29 cellular contexts compared by ENCODE assay signal in the genomic region with DNA sequence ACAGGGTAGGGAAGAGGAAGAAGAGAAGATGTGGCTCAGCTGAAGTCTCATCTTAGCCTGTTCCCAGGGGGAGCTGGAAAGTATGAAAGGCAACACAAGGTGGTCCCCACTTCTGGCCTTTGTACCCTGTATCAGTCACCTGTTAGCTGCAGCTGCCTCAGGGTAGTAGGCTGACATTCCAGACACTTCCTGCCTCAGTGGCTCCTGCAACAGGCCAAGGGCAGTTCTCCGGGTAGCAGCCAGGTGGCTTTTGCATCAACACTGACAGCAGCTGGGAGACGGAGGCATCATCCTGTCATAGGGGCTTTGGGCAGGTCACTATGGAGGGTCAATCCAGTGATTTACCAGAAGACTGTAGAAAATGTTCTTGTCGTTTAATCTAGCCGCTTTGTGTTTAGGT.
DNase-seq lines count a peak whose midpoint lies in the region; ATAC-seq, FAIRE-seq and TF ChIP-seq lines count a peak whose summit lies in the region.
"Had no signal": no experiment of that assay in that cellular context is flagged by ENCODE, and none has a peak within 500 bp of the region (broad histone marks: within the 10 kb centered on the region; RNA-seq: fewer than 3 reads in every experiment).

No MANE protein-coding gene starts in this region.

- H2BK5ac ChIP-seq in mesendoderm (ENCODE audit: low read length), result no peak overlapping the region

- H3K79me2 ChIP-seq in mesendoderm (ENCODE audit: control insufficient read depth, insufficient read depth, low read length), result no peaks in the 10 kb centered on the region

- H3K79me1 ChIP-seq in mesendoderm (ENCODE audit: low read length), result no peaks in the 10 kb centered on the region

- intact Hi-C loops in natural killer cell (cut with micrococcal nuclease), result no loop called here
- intact Hi-C loops in pancreas (cut with DNase I), result no loop called here

- no peak overlapping the region for H3K9ac ChIP-seq in mesendoderm (ENCODE audit: low read length)
- H3K9ac ChIP-seq: KMS-11 had no signal

- H3K4me3 ChIP-seq in mesendoderm (ENCODE audit: low read length) (no peak overlapping the region), pancreas (no peak overlapping the region)
- H3K4me3 ChIP-seq: mucosa of descending colon, right lobe of liver had no signal

- no peak overlapping the region for H2AK5ac ChIP-seq in mesendoderm (ENCODE audit: low read length)

- H2BK120ac ChIP-seq in mesendoderm (ENCODE audit: low read depth, low read length), result no peak overlapping the region

- peaks cover 26 to 29% of the 10 kb centered on the region in 2 donors for H3K4me1 Mint-ChIP-seq in natural killer cell treated with Interleukin-12 subunit alpha and Interleukin-12 subunit beta and Interleukin-15 and Interleukin-18, amount 100 ng/mL, for 72 hours (ENCODE audit: low read depth in 2 of 2)
- H3K4me1 Mint-ChIP-seq in natural killer cell, result peaks cover 8 to 11% of the 10 kb centered on the region in 2 donors

- no peaks in the 10 kb centered on the region for H3K9me3 ChIP-seq in pancreas
- H3K9me3 ChIP-seq: mucosa of descending colon, right lobe of liver had no signal

- no peak for ATAC-seq in natural killer cell treated with Interleukin-12 subunit alpha and Interleukin-12 subunit beta and Interleukin-15 and Interleukin-18, amount 100 ng/mL, for 72 hours
- ATAC-seq in natural killer cell (no peak), pancreas (no peak)
- ATAC-seq: activated CD8-positive, alpha-beta T cell treated with anti-CD3 and anti-CD28 coated beads for 36 hours; activated naive CD4-positive, alpha-beta T cell treated with anti-CD3 and anti-CD28 coated beads, Interleukin-2, amount 50 U/mL, for 72 hours; right lobe of liver had no signal

- DNase-seq in natural killer cell treated with Interleukin-12 subunit alpha and Interleukin-12 subunit beta and Interleukin-15 and Interleukin-18, amount 100 ng/mL, for 72 hours (ENCODE audit: low spot score), result no peak
- no peak for DNase-seq in natural killer cell
- DNase-seq in dermis blood vessel endothelial cell, result peak; percentile 13
- DNase-seq in mesendoderm, result peak; percentile 39
- DNase-seq in 8988T, result no peak
- DNase-seq in pancreas, result no peak
- no peak for DNase-seq in hypothalamus (lab: John Stamatoyannopoulos, UW)
- DNase-seq in DMS153 treated with DMSO at 0.1 percent for 48 hours (lab: John Stamatoyannopoulos, UW; ENCODE audit: unreplicated experiment), result no peak
- DNase-seq: activated CD4-positive, alpha-beta T cell treated with anti-CD3 and anti-CD28 coated beads for 1 hour; activated CD8-positive, alpha-beta T cell treated with anti-CD3 and anti-CD28 coated beads for 36 hours; anterior cingulate cortex; CD4-positive, alpha-beta T cell; central memory CD4-positive, alpha-beta T cell; mucosa of descending colon; NCI-H1417 treated with DMSO at 0.1 percent for 48 hours; NCI-H446; NCI-H82; right lobe of liver; stimulated activated CD4-positive, alpha-beta T cell treated with anti-CD3 and anti-CD28 coated beads, Interleukin-2, amount 100 ng/mL, for 48 hours; substantia nigra had no signal

- no peak overlapping the region for H3K18ac ChIP-seq in mesendoderm (ENCODE audit: low read length)

- no peaks in the 10 kb centered on the region for H3K36me3 ChIP-seq in mesendoderm (ENCODE audit: control insufficient read depth, insufficient read depth, low read length)
- H3K36me3 ChIP-seq in pancreas, result no peaks in the 10 kb centered on the region
- H3K36me3 ChIP-seq: right lobe of liver had no signal

- no peak overlapping the region for H3K56ac ChIP-seq in mesendoderm (ENCODE audit: low read length)

- TF ChIP-seq CTCF in natural killer cell (IDR thresholded peaks at IDR 0.05) (no peak), pancreas (IDR thresholded peaks at IDR 0.05) (no peak)

- H2BK15ac ChIP-seq in mesendoderm (replicated peaks; ENCODE audit: low read depth), result no peak overlapping the region

- WGBS in mesendoderm (ENCODE audit: extremely low coverage, insufficient coverage, low lambda C conversion rate), result no CpG with 5 or more reads among the region's 4 CpGs
- WGBS in pancreas, 2 donors, result 71 to 88% methylated on average over 4 of the region's 4 CpGs

- H3K27ac ChIP-seq in mesendoderm (ENCODE audit: low read depth, low read length) (no peak overlapping the region), pancreas (no peak overlapping the region)
- H3K27ac ChIP-seq: KMS-11, right lobe of liver, RWPE1 had no signal

- no peak overlapping the region for H4K8ac ChIP-seq in mesendoderm (ENCODE audit: low read depth, low read length)

- no peak overlapping the region for H3K23ac ChIP-seq in mesendoderm (ENCODE audit: low read length)

- H3K4me2 ChIP-seq in mesendoderm (ENCODE audit: low read length), result no peak overlapping the region
- H3K4me2 ChIP-seq: KMS-11 had no signal

- H3K36me3 Mint-ChIP-seq in natural killer cell treated with Interleukin-12 subunit alpha and Interleukin-12 subunit beta and Interleukin-15 and Interleukin-18, amount 100 ng/mL, for 72 hours, result peaks cover 5% of the 10 kb centered on the region
- no peaks in the 10 kb centered on the region for H3K36me3 Mint-ChIP-seq in natural killer cell

- peak overlapping the region; percentile 11 to 29 for H3K27ac Mint-ChIP-seq in natural killer cell treated with Interleukin-12 subunit alpha and Interleukin-12 subunit beta and Interleukin-15 and Interleukin-18, amount 100 ng/mL, for 72 hours
- no peak overlapping the region for H3K27ac Mint-ChIP-seq in natural killer cell
- H3K27ac Mint-ChIP-seq: activated CD8-positive, alpha-beta T cell treated with anti-CD3 and anti-CD28 coated beads for 36 hours; activated naive CD4-positive, alpha-beta T cell treated with anti-CD3 and anti-CD28 coated beads, Interleukin-2, amount 50 U/mL, for 72 hours; CD4-positive, alpha-beta T cell; dendritic cell treated with granulocyte-macrophage colony-stimulating factor and Interleukin-4, amounts not matched to agents 40 ng/mL and 50 ng/mL, for 4 days; progenitor cell of endocrine pancreas had no signal

- no peak overlapping the region for H3K4ac ChIP-seq in mesendoderm (ENCODE audit: low read depth, low read length)

- H3K27me3 ChIP-seq in mesendoderm (ENCODE audit: insufficient read depth, low read length, poor library complexity) (no peaks in the 10 kb centered on the region), pancreas (no peaks in the 10 kb centered on the region)
- H3K27me3 ChIP-seq: right lobe of liver had no signal

- H3K4me1 ChIP-seq in mesendoderm (ENCODE audit: control insufficient read depth, low read depth, low read length), result no peaks in the 10 kb centered on the region
- no peaks in the 10 kb centered on the region for H3K4me1 ChIP-seq in pancreas
- H3K4me1 ChIP-seq: right lobe of liver had no signal

- H3K9me3 Mint-ChIP-seq in natural killer cell treated with Interleukin-12 subunit alpha and Interleukin-12 subunit beta and Interleukin-15 and Interleukin-18, amount 100 ng/mL, for 72 hours, result peaks cover 8% of the 10 kb centered on the region
- H3K9me3 Mint-ChIP-seq in natural killer cell, result peaks cover 2% of the 10 kb centered on the region in 2 donors
- H3K9me3 Mint-ChIP-seq: dendritic cell treated with granulocyte-macrophage colony-stimulating factor and Interleukin-4, amounts not matched to agents 40 ng/mL and 50 ng/mL, for 4 days had no signal

- FAIRE-seq in pancreas (lab: Jason Lieb, UNC), result no peak
- FAIRE-seq: A204.1, endometrium, keratinocyte, TTC549 had no signal

- H3K27me3 Mint-ChIP-seq in natural killer cell treated with Interleukin-12 subunit alpha and Interleukin-12 subunit beta and Interleukin-15 and Interleukin-18, amount 100 ng/mL, for 72 hours, result peaks cover 14 to 19% of the 10 kb centered on the region in 2 donors
- peaks cover 16 to 28% of the 10 kb centered on the region in 2 donors for H3K27me3 Mint-ChIP-seq in natural killer cell (ENCODE audit: low read depth in 2 of 2)

- no peak overlapping the region for H4K5ac ChIP-seq in mesendoderm (ENCODE audit: low read length)

- no peak overlapping the region for H3K4me3 Mint-ChIP-seq in natural killer cell treated with Interleukin-12 subunit alpha and Interleukin-12 subunit beta and Interleukin-15 and Interleukin-18, amount 100 ng/mL, for 72 hours
- H3K4me3 Mint-ChIP-seq in natural killer cell, result no peak overlapping the region
- H3K4me3 Mint-ChIP-seq: activated CD8-positive, alpha-beta T cell treated with anti-CD3 and anti-CD28 coated beads for 36 hours; CD4-positive, alpha-beta T cell; dendritic cell treated with granulocyte-macrophage colony-stimulating factor and Interleukin-4, amounts not matched to agents 40 ng/mL and 50 ng/mL, for 4 days had no signal

Comparison
In these comparisons a context has a peak if more than half of its experiments do, and no peak if none do; other contexts are left out.
1. H3K27ac Mint-ChIP-seq: peak in natural killer cell treated with Interleukin-12 subunit alpha and Interleukin-12 subunit beta and Interleukin-15 and Interleukin-18, amount 100 ng/mL, for 72 hours (2 of 2); none in natural killer cell (0 of 2).
2. DNase-seq: peak in dermis blood vessel endothelial cell (single experiment) and mesendoderm (single experiment); none in natural killer cell treated with Interleukin-12 subunit alpha and Interleukin-12 subunit beta and Interleukin-15 and Interleukin-18, amount 100 ng/mL, for 72 hours (single experiment), natural killer cell (single experiment), 8988T (single experiment), pancreas (0 of 6), hypothalamus (0 of 51) and DMS153 treated with DMSO at 0.1 percent for 48 hours (single experiment).